28 cellular contexts compared by ENCODE assay signal in the genomic region with DNA sequence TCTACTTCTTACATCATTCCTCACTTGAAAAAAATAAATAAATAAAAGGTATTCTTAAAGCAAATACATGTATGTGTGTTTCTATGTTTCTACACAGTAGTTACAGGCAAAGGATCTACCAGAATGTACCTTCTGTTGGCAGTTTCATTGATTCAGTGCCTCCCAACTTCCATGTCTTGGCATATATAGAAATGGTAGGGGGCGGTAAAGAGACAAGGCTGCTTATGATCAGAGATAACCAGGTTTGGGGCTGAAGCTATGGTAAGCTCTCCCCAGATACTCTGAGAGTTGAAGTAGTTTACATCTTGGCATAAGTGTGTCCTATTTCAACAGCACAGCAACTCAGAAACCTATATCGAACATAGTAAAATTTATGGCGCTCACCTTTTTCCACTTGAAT.
A peak's percentile ranks its signal among the peaks of the same experiment; 100 is the strongest.
DNase-seq lines count a peak whose midpoint lies in the region; ATAC-seq, FAIRE-seq and TF ChIP-seq lines count a peak whose summit lies in the region.
"Had no signal": no experiment of that assay in that cellular context is flagged by ENCODE, and none has a peak within 500 bp of the region (broad histone marks: within the 10 kb centered on the region; RNA-seq: fewer than 3 reads in every experiment).

No MANE protein-coding gene starts in this region.

- CTCF ChIA-PET in WTC11 (lab: Charles Lee) = interaction anchor here (0.8 to 2.2 kb wide), 3 partner anchors 9 to 565 kb away, joined by 3 to 5 read pairs (median 3); no protein-coding TSS in a partner anchor

- no peaks in the 10 kb centered on the region for H3K9me1 ChIP-seq in keratinocyte (ENCODE audit: control insufficient read depth, extremely low read depth, insufficient read depth, low read length)

- dilution Hi-C loops in keratinocyte (cut with MboI; ENCODE audit: extremely low pct_ligation_motif_present, low sequenced_read_pairs) = no loop called here

- H3K4me3 ChIP-seq in keratinocyte (ENCODE audit: control insufficient read depth in 2 of 3, extremely low read depth in 1 of 3, insufficient read depth in 2 of 3, low read depth in 1 of 3, low read length in 3 of 3) = no peak overlapping the region
- H3K4me3 ChIP-seq: A549, colonic mucosa, esophagus muscularis mucosa, heart left ventricle, left ventricle myocardium inferior, ovary, skin epidermis, upper lobe of right lung had no signal

- H3K27me3 Mint-ChIP-seq in WTC11 (ENCODE audit: low read depth) (no peaks in the 10 kb centered on the region), immature natural killer cell (ENCODE audit: low read depth in 3 of 3) (peaks cover 0 to 3% (median 0%) of the 10 kb centered on the region in 3 donors)
- H3K27me3 Mint-ChIP-seq: activated CD8-positive, alpha-beta memory T cell treated with anti-CD3 and anti-CD28 coated beads, Interleukin-2, amount 10 ng/mL, durations not matched to agents 7 days and 5 days; IgD-negative memory B cell; stimulated activated naive B cell treated with anti-CD40 and anti-IgM and Interleukin-4, amounts not matched to agents 10 μg/mL and 1 μg/mL and 100 μg/mL, for 72 hours had no signal

- H3K27ac ChIP-seq in keratinocyte (ENCODE audit: control insufficient read depth, insufficient read depth, low read length) = no peak overlapping the region
- H3K27ac ChIP-seq: A549, colonic mucosa, esophagus muscularis mucosa, heart left ventricle, left ventricle myocardium inferior, ovary, skin epidermis, upper lobe of right lung had no signal

- no peak overlapping the region for H3K9ac ChIP-seq in keratinocyte (ENCODE audit: control insufficient read depth, extremely low read depth, insufficient read depth, low read length)

- H3K4me3 Mint-ChIP-seq in WTC11 = no peak overlapping the region
- H3K4me3 Mint-ChIP-seq in immature natural killer cell = no peak overlapping the region
- H3K4me3 Mint-ChIP-seq: activated CD8-positive, alpha-beta memory T cell treated with anti-CD3 and anti-CD28 coated beads, Interleukin-2, amount 10 ng/mL, durations not matched to agents 7 days and 5 days; CD8-positive, alpha-beta T cell; IgD-negative memory B cell; stimulated activated naive B cell treated with anti-CD40 and anti-IgM and Interleukin-4, amounts not matched to agents 10 μg/mL and 1 μg/mL and 100 μg/mL, for 72 hours; T-helper 1 cell treated with Interleukin-12 subunit alpha and Interleukin-12 subunit beta and Interleukin-4 antibody, amounts not matched to agents 30 μg/mL and 1 μg/mL, for 36 hours had no signal

- no peaks in the 10 kb centered on the region for H3K4me1 ChIP-seq in keratinocyte (ENCODE audit: control insufficient read depth, extremely low read depth, insufficient read depth, low read length)
- H3K4me1 ChIP-seq: A549, colonic mucosa, esophagus muscularis mucosa, heart left ventricle, left ventricle myocardium inferior, upper lobe of right lung had no signal

- no peak for FAIRE-seq in keratinocyte (lab: Jason Lieb, UNC)
- FAIRE-seq: A549, G401.6, RCC 7860 had no signal

- no peaks in the 10 kb centered on the region for H4K20me1 ChIP-seq in keratinocyte (ENCODE audit: control insufficient read depth, extremely low read depth, insufficient read depth, low read length)

- H3K36me3 ChIP-seq in keratinocyte (ENCODE audit: control insufficient read depth in 2 of 2, extremely low read depth in 1 of 2, insufficient read depth in 2 of 2, low read length in 2 of 2) = no peaks in the 10 kb centered on the region
- H3K36me3 ChIP-seq: colonic mucosa, esophagus muscularis mucosa, heart left ventricle, left ventricle myocardium inferior, ovary, upper lobe of right lung had no signal

- H3K27me3 ChIP-seq in keratinocyte (ENCODE audit: control insufficient read depth, extremely low read depth, insufficient read depth, low read length) = no peaks in the 10 kb centered on the region
- H3K27me3 ChIP-seq: colonic mucosa, esophagus muscularis mucosa, heart left ventricle, ovary, upper lobe of right lung had no signal

- no peak overlapping the region for H2AFZ ChIP-seq in keratinocyte (ENCODE audit: control insufficient read depth, low read length)

- H3K9me3 Mint-ChIP-seq in WTC11 (peaks cover 6% of the 10 kb centered on the region), immature natural killer cell (peaks cover 5 to 10% (median 6%) of the 10 kb centered on the region in 6 donors)

- peak; percentile 55 for TF ChIP-seq CTCF in WTC11 (IDR thresholded peaks at IDR 0.05)
- peak; percentile 9 to 44 (median 34) for TF ChIP-seq CTCF in keratinocyte (optimal IDR thresholded peaks at IDR 0.05 in 1 of 3, IDR thresholded peaks at IDR 0.05 in 1 of 3, conservative IDR thresholded peaks at IDR 0.05 in 1 of 3; ENCODE audit: extremely low read depth in 1 of 3, insufficient read depth in 2 of 3, low read length in 3 of 3)

- peaks cover 36% of the 10 kb centered on the region for H3K4me1 Mint-ChIP-seq in WTC11
- peaks cover 14 to 20% of the 10 kb centered on the region in 2 donors for H3K4me1 Mint-ChIP-seq in immature natural killer cell
- H3K4me1 Mint-ChIP-seq: activated CD8-positive, alpha-beta memory T cell treated with anti-CD3 and anti-CD28 coated beads, Interleukin-2, amount 10 ng/mL, durations not matched to agents 7 days and 5 days; IgD-negative memory B cell; stimulated activated naive B cell treated with anti-CD40 and anti-IgM and Interleukin-4, amounts not matched to agents 10 μg/mL and 1 μg/mL and 100 μg/mL, for 72 hours had no signal

- ATAC-seq in WTC11 = peak; percentile 80
- no peak for ATAC-seq in HG02981 (IDR thresholded peaks at IDR 0.05; ENCODE audit: unreplicated experiment)
- ATAC-seq: A549; activated CD4-positive, CD25-positive, alpha-beta regulatory T cell treated with anti-CD3 and anti-CD28 coated beads, Interleukin-2, amount 50 U/mL, for 24 hours; activated CD8-positive, alpha-beta memory T cell treated with anti-CD3 and anti-CD28 coated beads, Interleukin-2, amount 10 ng/mL, durations not matched to agents 7 days and 5 days; CD8-positive, alpha-beta T cell; heart left ventricle; stimulated activated naive B cell treated with anti-CD40 and anti-IgM and Interleukin-4, amounts not matched to agents 10 μg/mL and 1 μg/mL and 100 μg/mL, for 72 hours; upper lobe of right lung had no signal

- H3K36me3 Mint-ChIP-seq in WTC11 (0 out of 2 replicates have a peak, but pooled peaks cover 4% of the 10 kb centered on the region), immature natural killer cell (no peaks in the 10 kb centered on the region)
- H3K36me3 Mint-ChIP-seq: activated CD8-positive, alpha-beta memory T cell treated with anti-CD3 and anti-CD28 coated beads, Interleukin-2, amount 10 ng/mL, durations not matched to agents 7 days and 5 days; CD8-positive, alpha-beta T cell; IgD-negative memory B cell; stimulated activated naive B cell treated with anti-CD40 and anti-IgM and Interleukin-4, amounts not matched to agents 10 μg/mL and 1 μg/mL and 100 μg/mL, for 72 hours had no signal

- H3K27ac Mint-ChIP-seq in WTC11 (no peak overlapping the region), immature natural killer cell (no peak overlapping the region)
- H3K27ac Mint-ChIP-seq: activated CD8-positive, alpha-beta memory T cell treated with anti-CD3 and anti-CD28 coated beads, Interleukin-2, amount 10 ng/mL, durations not matched to agents 7 days and 5 days; CD8-positive, alpha-beta T cell; IgD-negative memory B cell; stimulated activated naive B cell treated with anti-CD40 and anti-IgM and Interleukin-4, amounts not matched to agents 10 μg/mL and 1 μg/mL and 100 μg/mL, for 72 hours; T-helper 1 cell treated with Interleukin-12 subunit alpha and Interleukin-12 subunit beta and Interleukin-4 antibody, amounts not matched to agents 30 μg/mL and 1 μg/mL, for 36 hours had no signal

- no peak overlapping the region for H3K4me2 ChIP-seq in keratinocyte (ENCODE audit: control insufficient read depth, extremely low read depth, insufficient read depth, low read depth, low read length)
- H3K4me2 ChIP-seq: A549 had no signal

- POLR2A ChIA-PET in WTC11 (lab: Charles Lee) = no interaction called here

- DNase-seq in DMS53 (lab: John Stamatoyannopoulos, UW) (peak; percentile 54), DMS53 treated with DMSO at 0.1 percent for 48 hours (lab: John Stamatoyannopoulos, UW; ENCODE audit: unreplicated experiment) (no peak), NAMALWA (ENCODE audit: low spot score) (peak; percentile 27), WTC11 (ENCODE audit: low spot score) (no peak), keratinocyte (ENCODE audit: low read depth, low spot score) (no peak), immature natural killer cell (no peak), SIG-M5 treated with dmso at 0.1 percent for 504 hours (lab: John Stamatoyannopoulos, UW; ENCODE audit: unreplicated experiment) (no peak)
- DNase-seq: activated CD8-positive, alpha-beta memory T cell treated with anti-CD3 and anti-CD28 coated beads, Interleukin-2, amount 10 ng/mL, durations not matched to agents 7 days and 5 days; activated gamma-delta T cell treated with Interleukin-2 at 50 U/mL for 16 hours; anterior cingulate cortex; CD8-positive, alpha-beta T cell; colonic mucosa; heart left ventricle; left ventricle myocardium inferior; NCI-H1417; NCI-H345; ovary; stimulated activated naive B cell treated with anti-CD40 and anti-IgM and Interleukin-4, amounts not matched to agents 10 μg/mL and 1 μg/mL and 100 μg/mL, for 72 hours; upper lobe of right lung had no signal

- no peaks in the 10 kb centered on the region for H3K9me3 ChIP-seq in keratinocyte (ENCODE audit: control insufficient read depth, low read depth, low read length)
- H3K9me3 ChIP-seq: A549, colonic mucosa, esophagus muscularis mucosa, ovary, upper lobe of right lung had no signal

- H3K79me2 ChIP-seq in keratinocyte (ENCODE audit: control insufficient read depth, insufficient read depth, low read length) = no peaks in the 10 kb centered on the region

TF ChIP-seq in WTC11, 78 proteins besides CTCF, POLR2A, EP300 and RAD21 (continues in another document):
- TF ChIP-seq, protein P1, sequence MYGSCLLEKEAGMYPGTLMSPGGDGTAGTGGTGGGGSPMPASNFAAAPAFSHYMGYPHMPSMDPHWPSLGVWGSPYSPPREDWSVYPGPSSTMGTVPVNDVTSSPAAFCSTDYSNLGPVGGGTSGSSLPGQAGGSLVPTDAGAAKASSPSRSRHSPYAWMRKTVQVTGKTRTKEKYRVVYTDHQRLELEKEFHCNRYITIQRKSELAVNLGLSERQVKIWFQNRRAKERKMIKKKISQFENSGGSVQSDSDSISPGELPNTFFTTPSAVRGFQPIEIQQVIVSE (CRISPR knock-in tag; IDR thresholded peaks at IDR 0.05; ENCODE audit: borderline replicate concordance) = no peak
- no peak for TF ChIP-seq ZNF416 (CRISPR knock-in tag; IDR thresholded peaks at IDR 0.05)
- TF ChIP-seq ZNF121 (CRISPR knock-in tag; IDR thresholded peaks at IDR 0.05) = no peak
- no peak for TF ChIP-seq CREB1 (CRISPR knock-in tag; IDR thresholded peaks at IDR 0.05)
- TF ChIP-seq MYBL2 (CRISPR knock-in tag; IDR thresholded peaks at IDR 0.05) = no peak
- no peak for TF ChIP-seq GRHL2 (CRISPR knock-in tag; IDR thresholded peaks at IDR 0.05; ENCODE audit: insufficient replicate concordance, severe bottlenecking)
- no peak for TF ChIP-seq MXD4 (CRISPR knock-in tag; IDR thresholded peaks at IDR 0.05; ENCODE audit: borderline replicate concordance)
- TF ChIP-seq, protein P2, sequence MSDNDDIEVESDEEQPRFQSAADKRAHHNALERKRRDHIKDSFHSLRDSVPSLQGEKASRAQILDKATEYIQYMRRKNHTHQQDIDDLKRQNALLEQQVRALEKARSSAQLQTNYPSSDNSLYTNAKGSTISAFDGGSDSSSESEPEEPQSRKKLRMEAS (CRISPR knock-in tag; IDR thresholded peaks at IDR 0.05) = no peak

Comparison
In these comparisons a context has a peak if more than half of its experiments do, and no peak if none do; other contexts are left out.
1. DNase-seq: peak in DMS53 (single experiment) and NAMALWA (single experiment); none in DMS53 treated with DMSO at 0.1 percent for 48 hours (single experiment), WTC11 (single experiment), keratinocyte (single experiment), immature natural killer cell (0 of 3) and SIG-M5 treated with dmso at 0.1 percent for 504 hours (single experiment).